26 cellular contexts compared by ENCODE assay signal in the genomic region with DNA sequence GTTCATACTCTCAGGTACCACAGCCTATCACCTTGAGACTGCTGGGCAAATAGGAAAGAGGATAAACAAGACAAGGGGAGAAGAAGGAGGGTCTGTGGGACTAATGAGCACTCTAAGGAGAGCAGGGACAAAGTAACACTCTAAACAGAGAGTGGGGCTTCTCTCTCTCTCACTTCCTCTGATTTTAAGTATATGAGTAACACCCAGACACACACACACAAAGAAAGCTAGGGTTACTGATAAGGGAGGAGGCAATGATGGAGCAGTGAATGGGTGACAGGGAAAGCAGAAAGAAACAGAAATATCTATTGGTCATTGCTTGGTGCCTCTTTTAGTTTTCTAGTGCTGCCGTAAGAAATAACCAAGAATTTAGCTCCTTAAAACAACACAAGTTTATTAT.
"Had no signal": no experiment of that assay in that cellular context is flagged by ENCODE, and none has a peak within 500 bp of the region (broad histone marks: within the 10 kb centered on the region; RNA-seq: fewer than 3 reads in every experiment).

No MANE protein-coding gene starts in this region.

- ATAC-seq: activated CD8-positive, alpha-beta T cell treated with anti-CD3 and anti-CD28 coated beads, Interleukin-2, amount 10 ng/mL, durations not matched to agents 7 days and 5 days; PC-3 had no signal

- H3K27me3 Mint-ChIP-seq: activated naive CD8-positive, alpha-beta T cell treated with anti-CD3 and anti-CD28 coated beads, Interleukin-2, amount 10 ng/mL, durations not matched to agents 7 days and 5 days; central memory CD8-positive, alpha-beta T cell had no signal

- H3K36me3 Mint-ChIP-seq: activated naive CD4-positive, alpha-beta T cell treated with anti-CD3 and anti-CD28 coated beads, Interleukin-2, amount 50 U/mL, for 24 hours; activated naive CD8-positive, alpha-beta T cell treated with anti-CD3 and anti-CD28 coated beads, Interleukin-2, amount 10 ng/mL, durations not matched to agents 7 days and 5 days had no signal

- H3K4me1 ChIP-seq: ascending aorta, Peyer's patch had no signal

- H3K27me3 ChIP-seq: ascending aorta, cardiac muscle cell, Peyer's patch had no signal

- H3K4me1 Mint-ChIP-seq: activated CD4-positive, alpha-beta T cell treated with anti-CD3 and anti-CD28 coated beads, Interleukin-2, amount 10 ng/mL, durations not matched to agents 24 days and 14 days; activated naive CD4-positive, alpha-beta T cell treated with anti-CD3 and anti-CD28 coated beads, Interleukin-2, amount 50 U/mL, for 24 hours; activated naive CD8-positive, alpha-beta T cell treated with anti-CD3 and anti-CD28 coated beads, Interleukin-2, amount 10 ng/mL, durations not matched to agents 7 days and 5 days; central memory CD8-positive, alpha-beta T cell had no signal

- H3K4me3 Mint-ChIP-seq: activated CD4-positive, alpha-beta T cell treated with anti-CD3 and anti-CD28 coated beads, Interleukin-2, amount 10 ng/mL, durations not matched to agents 24 days and 14 days; activated CD8-positive, alpha-beta T cell treated with anti-CD3 and anti-CD28 coated beads, Interleukin-2, amount 10 ng/mL, durations not matched to agents 7 days and 5 days; activated naive CD4-positive, alpha-beta T cell treated with anti-CD3 and anti-CD28 coated beads, Interleukin-2, amount 50 U/mL, for 24 hours; activated naive CD8-positive, alpha-beta T cell treated with anti-CD3 and anti-CD28 coated beads, Interleukin-2, amount 10 ng/mL, durations not matched to agents 7 days and 5 days; activated T-cell treated with anti-CD3 and anti-CD28 coated beads, Interleukin-2, amount 50 U/mL, for 24 hours; central memory CD8-positive, alpha-beta T cell had no signal

- DNase-seq: activated CD4-positive, alpha-beta T cell treated with anti-CD3 and anti-CD28 coated beads, Interleukin-2, amount 10 ng/mL, durations not matched to agents 24 days and 14 days; activated CD4-positive, alpha-beta T cell treated with anti-CD3 and anti-CD28 coated beads, Interleukin-2, amount 50 U/mL, for 48 hours; activated CD8-positive, alpha-beta T cell treated with anti-CD3 and anti-CD28 coated beads, Interleukin-2, amount 10 ng/mL, durations not matched to agents 7 days and 5 days; activated gamma-delta T cell; activated naive CD4-positive, alpha-beta T cell treated with Interleukin-2 at 50 U/mL for 16 hours; activated naive CD8-positive, alpha-beta T cell treated with anti-CD3 and anti-CD28 coated beads, Interleukin-2, amount 10 ng/mL, durations not matched to agents 7 days and 5 days; activated T-cell treated with anti-CD3 and anti-CD28 coated beads, Interleukin-2, amount 50 U/mL, for 24 hours; amygdala; NCI-H1105; NCI-H1417 treated with DMSO at 0.1 percent for 48 hours; NCI-H187 treated with DMSO at 0.1 percent for 48 hours; NCI-H2081; NCI-H2171 treated with DMSO at 0.1 percent for 48 hours; NCI-H226; NCI-H446 treated with DMSO at 0.1 percent for 48 hours; NCI-H524; PC-3; Peyer's patch; Right ventricle myocardium superior; SW 1271; T1000 had no signal

- H3K27ac Mint-ChIP-seq: activated CD4-positive, alpha-beta T cell treated with anti-CD3 and anti-CD28 coated beads, Interleukin-2, amount 10 ng/mL, durations not matched to agents 24 days and 14 days; activated CD8-positive, alpha-beta T cell treated with anti-CD3 and anti-CD28 coated beads, Interleukin-2, amount 10 ng/mL, durations not matched to agents 7 days and 5 days; activated naive CD4-positive, alpha-beta T cell treated with anti-CD3 and anti-CD28 coated beads, Interleukin-2, amount 50 U/mL, for 24 hours; activated naive CD8-positive, alpha-beta T cell treated with anti-CD3 and anti-CD28 coated beads, Interleukin-2, amount 10 ng/mL, durations not matched to agents 7 days and 5 days; activated T-cell treated with anti-CD3 and anti-CD28 coated beads, Interleukin-2, amount 50 U/mL, for 24 hours; activated T-helper 2 cell treated with anti-CD3 and anti-CD28 coated beads, Interferon-gamma antibody, Interleukin-2, Interleukin-4, amounts not matched to agents 10 μg/mL and 5 μg/mL and 100 μg/mL, durations not matched to agents 14 hours and 24 hours and 36 hours had no signal

- H3K27ac ChIP-seq: ascending aorta, cardiac muscle cell, Peyer's patch had no signal

- H3K9me3 Mint-ChIP-seq: activated CD4-positive, alpha-beta T cell treated with anti-CD3 and anti-CD28 coated beads, Interleukin-2, amount 10 ng/mL, durations not matched to agents 24 days and 14 days; activated naive CD4-positive, alpha-beta T cell treated with anti-CD3 and anti-CD28 coated beads, Interleukin-2, amount 50 U/mL, for 24 hours; activated T-cell treated with anti-CD3 and anti-CD28 coated beads, Interleukin-2, amount 50 U/mL, for 24 hours; activated T-helper 2 cell treated with anti-CD3 and anti-CD28 coated beads, Interferon-gamma antibody, Interleukin-2, Interleukin-4, amounts not matched to agents 10 μg/mL and 5 μg/mL and 100 μg/mL, durations not matched to agents 14 hours and 24 hours and 36 hours had no signal
